ENCODE assay signal across 13 cellular contexts in genomic region chr21:45006536-45007079, GRCh38.
"Had no signal": no experiment of that assay in that cellular context is flagged by ENCODE, and none has a peak within 500 bp of the region (broad histone marks: within the 10 kb centered on the region; RNA-seq: fewer than 3 reads in every experiment).

No MANE protein-coding gene starts in this region.

- H3K4me1 Mint-ChIP-seq: memory B cell, nephron had no signal

- ATAC-seq: esophagus mucosa; left lobe of liver; stimulated activated naive CD8-positive, alpha-beta T cell treated with anti-CD3 and anti-CD28 coated beads, Interleukin-15, Interleukin-2, amounts not matched to agents 100 U/mL and 50 U/mL, for 24 hours had no signal

- H3K4me3 Mint-ChIP-seq: memory B cell, mesothelial cell of epicardium, nephron had no signal

- DNase-seq: effector memory CD4-positive, alpha-beta T cell; islet precursor cell; small intestine; stimulated activated CD4-positive, alpha-beta T cell treated with anti-CD3 and anti-CD28 coated beads, Interleukin-2, amount 100 ng/mL, for 48 hours; stimulated activated naive CD8-positive, alpha-beta T cell treated with anti-CD3 and anti-CD28 coated beads, Interleukin-15, Interleukin-2, amounts not matched to agents 100 U/mL and 50 U/mL, for 24 hours; thyroid gland; upper lobe of left lung; uterus had no signal

- H3K27ac Mint-ChIP-seq: memory B cell, mesothelial cell of epicardium had no signal
